ENCODE assay signal across 8 cellular contexts in genomic region chr2:213065583-213066444, GRCh38.
DNase-seq lines count a peak whose midpoint lies in the region; ATAC-seq and TF ChIP-seq lines count a peak whose summit lies in the region.

No MANE protein-coding gene starts in this region.

- ATAC-seq in lung (ENCODE audit: insufficient read depth, low FRiP score) (peak; percentile 71), GM21390 (IDR thresholded peaks at IDR 0.05; ENCODE audit: unreplicated experiment) (no peak)

- no peaks in the 10 kb centered on the region for H3K9me3 Mint-ChIP-seq in brain

- no peaks in the 10 kb centered on the region for H3K36me3 ChIP-seq in lung (ENCODE audit: control insufficient read depth in 2 of 2, insufficient read depth in 2 of 2, low read length in 2 of 2)

- WGBS in lung, 2 donors = 22 to 32% methylated on average over 8 of the region's 8 CpGs

- peaks cover 1 to 10% of the 10 kb centered on the region in 2 donors for H3K4me1 ChIP-seq in lung (ENCODE audit: control insufficient read depth in 2 of 2, insufficient read depth in 2 of 2, low read length in 2 of 2)

- H3K4me3 ChIP-seq in lung = no peak overlapping the region

- peaks cover 17% of the 10 kb centered on the region for H3K4me1 Mint-ChIP-seq in brain

- no peaks in the 10 kb centered on the region for H3K9me3 ChIP-seq in lung (ENCODE audit: control insufficient read depth in 2 of 2, insufficient read depth in 1 of 2, low read length in 1 of 2)

- H3K4me3 Mint-ChIP-seq in brain = peak overlapping the region; percentile 13 to 68 (median 42)

- TF ChIP-seq CTCF in brain (conservative IDR thresholded peaks at IDR 0.05) (no peak), lung (IDR thresholded peaks at IDR 0.05; ENCODE audit: control extremely low read depth, extremely low read depth) (no peak)

- H3K27me3 ChIP-seq in lung (ENCODE audit: control insufficient read depth, insufficient read depth) = no peaks in the 10 kb centered on the region

- H3K36me3 Mint-ChIP-seq in brain = no peaks in the 10 kb centered on the region

- no peaks in the 10 kb centered on the region for H3K27me3 Mint-ChIP-seq in brain

- H3K27ac Mint-ChIP-seq in brain = peak overlapping the region in 2 of 5 experiments; percentile 40 to 71

- peak overlapping the region; percentile 49 to 70 for H3K27ac ChIP-seq in lung (ENCODE audit: low read depth in 1 of 2, low read length in 1 of 2)

- DNase-seq in AG20443 (ENCODE audit: low spot score) = peak; percentile 38
- peak; percentile 2 for DNase-seq in GM19238 (ENCODE audit: insufficient read length, low spot score)
- peak; percentile 35 for DNase-seq in NCI-H1694 treated with DMSO at 0.1 percent for 48 hours (lab: John Stamatoyannopoulos, UW)
- DNase-seq in lung (ENCODE audit: low spot score) = peak; percentile 33
- DNase-seq in SIG-M5 treated with dmso at 0.1 percent for 504 hours (lab: John Stamatoyannopoulos, UW; ENCODE audit: unreplicated experiment) = no peak
- DNase-seq in NCI-H128 (lab: John Stamatoyannopoulos, UW; ENCODE audit: unreplicated experiment) = no peak

Comparison
In these comparisons a context has a peak if more than half of its experiments do, and no peak if none do; other contexts are left out.
1. DNase-seq: peak in AG20443 (single experiment), GM19238 (single experiment), NCI-H1694 treated with DMSO at 0.1 percent for 48 hours (single experiment) and lung (single experiment); none in SIG-M5 treated with dmso at 0.1 percent for 504 hours (single experiment) and NCI-H128 (single experiment).